Comparison of ENCODE assay signal across 15 cellular contexts in the genomic region with DNA sequence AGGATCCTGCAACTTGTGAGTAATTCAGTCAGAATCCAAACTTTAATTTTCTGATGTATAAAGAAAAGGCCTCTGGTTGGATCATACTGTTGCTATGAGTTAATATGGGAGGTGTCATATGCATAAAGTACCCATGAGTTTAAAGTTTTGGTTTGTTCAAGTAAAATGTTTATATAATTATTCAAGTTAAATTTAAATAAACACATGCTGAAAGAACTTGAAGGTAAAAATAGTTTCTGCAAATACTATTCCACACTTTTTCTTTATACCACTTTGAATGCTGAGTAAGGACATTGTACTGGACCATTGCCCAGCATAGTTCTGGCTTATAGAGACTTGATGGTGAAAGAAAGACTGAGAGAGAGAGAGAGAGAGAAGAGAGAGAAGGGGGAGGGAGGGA. TPM values are rescaled to one million over a fixed set of nuclear protein-coding genes. Genes with fewer than 3 reads are reported as not detected.
A peak's percentile ranks its signal among the peaks of the same experiment; 100 is the strongest.
DNase-seq lines count a peak whose midpoint lies in the region; ATAC-seq and TF ChIP-seq lines count a peak whose summit lies in the region.
"Had no signal": no experiment of that assay in that cellular context is flagged by ENCODE, and none has a peak within 500 bp of the region (broad histone marks: within the 10 kb centered on the region; RNA-seq: fewer than 3 reads in every experiment).

No MANE protein-coding gene starts in this region.

- TF ChIP-seq EP300 in stomach (IDR thresholded peaks at IDR 0.05): no peak

- H3K4me2 ChIP-seq in OCI-LY7 (ENCODE audit: low read length): no peak overlapping the region

- H3K4me1 ChIP-seq in stomach: peaks cover 11 to 42% (median 25%) of the 10 kb centered on the region in 4 donors
- peaks cover 18% of the 10 kb centered on the region for H3K4me1 ChIP-seq in OCI-LY7 (ENCODE audit: insufficient read depth, low read length, poor library complexity, severe bottlenecking)

- TF ChIP-seq POLR2A in stomach (IDR thresholded peaks at IDR 0.05): no peak

- H3K4me1 Mint-ChIP-seq in activated T-helper 17 cell treated with anti-CD3 and anti-CD28 coated beads, Interleukin-2, amount 50 U/mL, for 72 hours: peaks cover 29% of the 10 kb centered on the region

- no peak overlapping the region for H2AFZ ChIP-seq in OCI-LY7 (ENCODE audit: low read length)

- intact Hi-C loops in stomach (cut with DNase I; ENCODE audit: low total_unique reads): no loop called here
- intact Hi-C loops in OCI-LY7 (cut with micrococcal nuclease; ENCODE audit: unreplicated experiment): no loop called here

- H3K9me3 Mint-ChIP-seq in activated T-helper 17 cell treated with anti-CD3 and anti-CD28 coated beads, Interleukin-2, amount 50 U/mL, for 72 hours: no peaks in the 10 kb centered on the region
- H3K9me3 Mint-ChIP-seq: natural killer cell treated with Interleukin-12 subunit alpha and Interleukin-12 subunit beta and Interleukin-15 and Interleukin-18, amount 100 ng/mL, for 72 hours had no signal

- H3K36me3 ChIP-seq in stomach (no peaks in the 10 kb centered on the region), OCI-LY7 (ENCODE audit: insufficient read depth, low read length) (no peaks in the 10 kb centered on the region)
- H3K36me3 ChIP-seq: sigmoid colon, thoracic aorta had no signal

- POLR2A ChIA-PET in OCI-LY7 (lab: Charles Lee): interaction anchor here (0.5 to 4.0 kb wide), 4 partner anchors 9 to 1065 kb away, joined by 3 to 21 read pairs (median 6); no protein-coding TSS in a partner anchor

- no peaks in the 10 kb centered on the region for H3K9me2 ChIP-seq in OCI-LY7 (ENCODE audit: insufficient read depth, low read length)

- CTCF ChIA-PET in OCI-LY7 (lab: Charles Lee; ENCODE audit: unreplicated experiment): interaction anchor here (1.8 kb wide), 1 partner anchor 32 kb away, joined by 4 read pairs; no protein-coding TSS in a partner anchor

- H3K36me3 Mint-ChIP-seq in activated T-helper 17 cell treated with anti-CD3 and anti-CD28 coated beads, Interleukin-2, amount 50 U/mL, for 72 hours (ENCODE audit: low read depth): no peaks in the 10 kb centered on the region
- H3K36me3 Mint-ChIP-seq: natural killer cell treated with Interleukin-12 subunit alpha and Interleukin-12 subunit beta and Interleukin-15 and Interleukin-18, amount 100 ng/mL, for 72 hours had no signal

- no peaks in the 10 kb centered on the region for H3K27me3 ChIP-seq in stomach
- H3K27me3 ChIP-seq: sigmoid colon had no signal

- no peak overlapping the region for H3K4me3 Mint-ChIP-seq in activated T-helper 17 cell treated with anti-CD3 and anti-CD28 coated beads, Interleukin-2, amount 50 U/mL, for 72 hours
- H3K4me3 Mint-ChIP-seq: natural killer cell treated with Interleukin-12 subunit alpha and Interleukin-12 subunit beta and Interleukin-15 and Interleukin-18, amount 100 ng/mL, for 72 hours had no signal

- peak; percentile 21 for DNase-seq in GM04504 (ENCODE audit: low read depth)
- peak; percentile 52 for DNase-seq in amniotic stem cell (lab: John Stamatoyannopoulos, UW)
- peak; percentile 86 for DNase-seq in fibroblast of the aortic adventitia (ENCODE audit: low read depth)
- DNase-seq in pons (ENCODE audit: low spot score): peak; percentile 64
- no peak for DNase-seq in NCI-H526 treated with DMSO at 0.1 percent for 48 hours (lab: John Stamatoyannopoulos, UW)
- no peak for DNase-seq in stomach
- no peak for DNase-seq in OCI-LY7 (ENCODE audit: low spot score)
- DNase-seq: activated naive CD4-positive, alpha-beta T cell; cerebellar nuclear complex; H7; NCI-H510A; sigmoid colon had no signal

- H4K20me1 ChIP-seq in OCI-LY7 (ENCODE audit: insufficient read depth, low read length): peaks cover 12% of the 10 kb centered on the region; the same call in 1 of the 2 replicates

- no TSS peak for BruUV-seq in OCI-LY7 (replicated peaks; lab: Mats Ljungman, UMichigan)

- TF ChIP-seq CTCF in fibroblast of the aortic adventitia (IDR thresholded peaks at IDR 0.05; ENCODE audit: insufficient read depth, low read length) (no peak), stomach (IDR thresholded peaks at IDR 0.05) (no peak), OCI-LY7 (conservative IDR thresholded peaks at IDR 0.05; ENCODE audit: low read length) (no peak)

- H3K4me3 ChIP-seq in fibroblast of the aortic adventitia (ENCODE audit: low read depth, low read length): no peak overlapping the region
- no peak overlapping the region for H3K4me3 ChIP-seq in stomach
- H3K4me3 ChIP-seq in OCI-LY7 (ENCODE audit: low read depth, low read length, poor library complexity, severe bottlenecking): no peak overlapping the region
- H3K4me3 ChIP-seq: sigmoid colon, thoracic aorta had no signal

- no peaks in the 10 kb centered on the region for H3K27me3 Mint-ChIP-seq in activated T-helper 17 cell treated with anti-CD3 and anti-CD28 coated beads, Interleukin-2, amount 50 U/mL, for 72 hours

- H3K27ac Mint-ChIP-seq in activated T-helper 17 cell treated with anti-CD3 and anti-CD28 coated beads, Interleukin-2, amount 50 U/mL, for 72 hours: no peak overlapping the region
- H3K27ac Mint-ChIP-seq: natural killer cell treated with Interleukin-12 subunit alpha and Interleukin-12 subunit beta and Interleukin-15 and Interleukin-18, amount 100 ng/mL, for 72 hours had no signal

- ATAC-seq in activated T-helper 17 cell treated with anti-CD3 and anti-CD28 coated beads, Interleukin-2, amount 50 U/mL, for 72 hours (replicated peaks): no peak
- ATAC-seq: natural killer cell treated with Interleukin-12 subunit alpha and Interleukin-12 subunit beta and Interleukin-15 and Interleukin-18, amount 100 ng/mL, for 72 hours had no signal

- H3K79me2 ChIP-seq in OCI-LY7 (ENCODE audit: insufficient read depth, low read depth, low read length): peaks cover 7% of the 10 kb centered on the region

- H3K27ac ChIP-seq in stomach (no peak overlapping the region), OCI-LY7 (ENCODE audit: low read depth, low read length, poor library complexity, severe bottlenecking) (no peak overlapping the region)

- H3K9me3 ChIP-seq in stomach (no peaks in the 10 kb centered on the region), OCI-LY7 (ENCODE audit: low read length) (no peaks in the 10 kb centered on the region)
- H3K9me3 ChIP-seq: sigmoid colon, thoracic aorta had no signal

RNA-seq across cellular contexts. Expression of a gene that starts 30.7 kb away (rescaled TPM):
- total RNA-seq in fibroblast of the aortic adventitia (ENCODE audit: low replicate concordance) (33.3 and 38.0 TPM in 2 replicates), stomach (100 to 1,000 TPM in 3 of 5 donors, 10 to 100 TPM in 2; 71.4 to 223 (median 131) TPM), OCI-LY7 (2022) (73.2 and 81.8 TPM in 2 replicates)
- 10 to 100 TPM; 20.5 to 24.6 (median 21.4) TPM for polyA plus RNA-seq in stomach
- total RNA-seq in activated T-helper 17 cell treated with anti-CD3 and anti-CD28 coated beads, Interleukin-2, amount 50 U/mL, for 72 hours: 10 to 100 TPM; 24.0 to 35.0 TPM
- total RNA-seq in OCI-LY7 (2014; rRNA removed; shearing (Covaris generic)): 58.5 and 68.7 TPM in 2 replicates

RNA-seq across cellular contexts. Expression of a gene that starts 30.9 kb away (rescaled TPM):
- total RNA-seq in fibroblast of the aortic adventitia (ENCODE audit: low replicate concordance) (0.72 and 9.1 TPM in 2 replicates), stomach (1 to 10 TPM in 1 of 5 donors, under 1 TPM in 1, not detected in 3; 0.43 to 1.3 TPM), OCI-LY7 (2022) (0.99 and 2.0 TPM in 2 replicates)
- under 1 TPM in 1 of 3 donors, not detected in 2; 0.25 TPM for polyA plus RNA-seq in stomach
- under 1 TPM; 0.82 to 0.93 TPM for total RNA-seq in activated T-helper 17 cell treated with anti-CD3 and anti-CD28 coated beads, Interleukin-2, amount 50 U/mL, for 72 hours
- total RNA-seq in OCI-LY7 (2014; rRNA removed; shearing (Covaris generic)): 0.19 and 1.1 TPM in 2 replicates
- total RNA-seq: natural killer cell treated with Interleukin-12 subunit alpha and Interleukin-12 subunit beta and Interleukin-15 and Interleukin-18, amount 100 ng/mL, for 72 hours had no signal

Comparison
In these comparisons a context has a peak if more than half of its experiments do, and no peak if none do; other contexts are left out.
1. DNase-seq: peak in GM04504 (single experiment), amniotic stem cell (single experiment), fibroblast of the aortic adventitia (single experiment) and pons (single experiment); none in NCI-H526 treated with DMSO at 0.1 percent for 48 hours (single experiment), stomach (single experiment) and OCI-LY7 (single experiment).